Comparison of ENCODE assay signal across 20 cellular contexts in genomic region chr17:80667462-80668277, GRCh38.
A peak's percentile ranks its signal among the peaks of the same experiment; 100 is the strongest.
DNase-seq lines count a peak whose midpoint lies in the region; ATAC-seq lines count a peak whose summit lies in the region.
"Had no signal": no experiment of that assay in that cellular context is flagged by ENCODE, and none has a peak within 500 bp of the region (broad histone marks: within the 10 kb centered on the region; RNA-seq: fewer than 3 reads in every experiment).

No MANE protein-coding gene starts in this region.

- no peak overlapping the region for H3K27ac Mint-ChIP-seq in activated T-cell treated with anti-CD3 and anti-CD28 coated beads, Interleukin-2, amount 50 U/mL, for 72 hours
- no peak overlapping the region for H3K27ac Mint-ChIP-seq in activated T-cell treated with anti-CD3 and anti-CD28 coated beads, Interleukin-2, amount 50 U/mL, for 24 hours
- H3K27ac Mint-ChIP-seq in activated T-helper 2 cell treated with anti-CD3 and anti-CD28 coated beads, Interferon-gamma antibody, Interleukin-2, Interleukin-4, amounts not matched to agents 10 μg/mL and 5 μg/mL and 100 μg/mL, durations not matched to agents 14 hours and 24 hours and 36 hours: peak overlapping the region; percentile 58
- H3K27ac Mint-ChIP-seq in stimulated activated effector memory CD8-positive, alpha-beta T cell treated with anti-CD3 and anti-CD28 coated beads, Interleukin-12 subunit alpha, Interleukin-12 subunit beta, amount 100 ng/mL, for 72 hours: peak overlapping the region; percentile 58

- H3K27me3 Mint-ChIP-seq in activated T-cell treated with anti-CD3 and anti-CD28 coated beads, Interleukin-2, amount 50 U/mL, for 72 hours (ENCODE audit: low read depth): no peaks in the 10 kb centered on the region
- no peaks in the 10 kb centered on the region for H3K27me3 Mint-ChIP-seq in activated T-cell treated with anti-CD3 and anti-CD28 coated beads, Interleukin-2, amount 50 U/mL, for 24 hours
- no peaks in the 10 kb centered on the region for H3K27me3 Mint-ChIP-seq in activated T-helper 2 cell treated with anti-CD3 and anti-CD28 coated beads, Interferon-gamma antibody, Interleukin-2, Interleukin-4, amounts not matched to agents 10 μg/mL and 5 μg/mL and 100 μg/mL, durations not matched to agents 14 hours and 24 hours and 36 hours (ENCODE audit: low read depth)

- peak overlapping the region; percentile 97 for H3K27ac ChIP-seq in KOPT-K1 (ENCODE audit: low read depth, low read length, poor library complexity, severe bottlenecking)
- H3K27ac ChIP-seq: C4-2B had no signal

- peak overlapping the region; percentile 42 to 45 for H3K4me3 Mint-ChIP-seq in activated T-cell treated with anti-CD3 and anti-CD28 coated beads, Interleukin-2, amount 50 U/mL, for 72 hours
- H3K4me3 Mint-ChIP-seq in activated T-cell treated with anti-CD3 and anti-CD28 coated beads, Interleukin-2, amount 50 U/mL, for 24 hours: no peak overlapping the region
- H3K4me3 Mint-ChIP-seq in activated T-helper 2 cell treated with anti-CD3 and anti-CD28 coated beads, Interferon-gamma antibody, Interleukin-2, Interleukin-4, amounts not matched to agents 10 μg/mL and 5 μg/mL and 100 μg/mL, durations not matched to agents 14 hours and 24 hours and 36 hours (ENCODE audit: low read depth): peak overlapping the region; percentile 9
- H3K4me3 Mint-ChIP-seq in stimulated activated effector memory CD8-positive, alpha-beta T cell treated with anti-CD3 and anti-CD28 coated beads, Interleukin-12 subunit alpha, Interleukin-12 subunit beta, amount 100 ng/mL, for 72 hours: no peak overlapping the region
- H3K4me3 Mint-ChIP-seq: activated T-cell treated with anti-CD3 and anti-CD28 coated beads, Interleukin-2, amount 50 U/mL, for 4 hours had no signal

- H3K9me3 Mint-ChIP-seq in activated T-cell treated with anti-CD3 and anti-CD28 coated beads, Interleukin-2, amount 50 U/mL, for 72 hours: no peaks in the 10 kb centered on the region
- no peaks in the 10 kb centered on the region for H3K9me3 Mint-ChIP-seq in activated T-cell treated with anti-CD3 and anti-CD28 coated beads, Interleukin-2, amount 50 U/mL, for 24 hours
- no peaks in the 10 kb centered on the region for H3K9me3 Mint-ChIP-seq in activated T-helper 2 cell treated with anti-CD3 and anti-CD28 coated beads, Interferon-gamma antibody, Interleukin-2, Interleukin-4, amounts not matched to agents 10 μg/mL and 5 μg/mL and 100 μg/mL, durations not matched to agents 14 hours and 24 hours and 36 hours
- no peaks in the 10 kb centered on the region for H3K9me3 Mint-ChIP-seq in stimulated activated effector memory CD8-positive, alpha-beta T cell treated with anti-CD3 and anti-CD28 coated beads, Interleukin-12 subunit alpha, Interleukin-12 subunit beta, amount 100 ng/mL, for 72 hours
- H3K9me3 Mint-ChIP-seq: activated T-cell treated with anti-CD3 and anti-CD28 coated beads, Interleukin-2, amount 50 U/mL, for 4 hours had no signal

- peaks cover 7% of the 10 kb centered on the region; the same call in 1 of the 2 replicates for H3K36me3 ChIP-seq in KOPT-K1 (ENCODE audit: insufficient read depth, low read length)
- H3K36me3 ChIP-seq: HAP-1 had no signal

- peaks cover 79% of the 10 kb centered on the region for H3K4me1 Mint-ChIP-seq in activated T-cell treated with anti-CD3 and anti-CD28 coated beads, Interleukin-2, amount 50 U/mL, for 72 hours (ENCODE audit: low read depth)
- peaks cover 76% of the 10 kb centered on the region for H3K4me1 Mint-ChIP-seq in activated T-cell treated with anti-CD3 and anti-CD28 coated beads, Interleukin-2, amount 50 U/mL, for 24 hours (ENCODE audit: low read depth)
- H3K4me1 Mint-ChIP-seq in activated T-helper 2 cell treated with anti-CD3 and anti-CD28 coated beads, Interferon-gamma antibody, Interleukin-2, Interleukin-4, amounts not matched to agents 10 μg/mL and 5 μg/mL and 100 μg/mL, durations not matched to agents 14 hours and 24 hours and 36 hours (ENCODE audit: low read depth): peaks cover 73% of the 10 kb centered on the region
- peaks cover 81% of the 10 kb centered on the region for H3K4me1 Mint-ChIP-seq in stimulated activated effector memory CD8-positive, alpha-beta T cell treated with anti-CD3 and anti-CD28 coated beads, Interleukin-12 subunit alpha, Interleukin-12 subunit beta, amount 100 ng/mL, for 72 hours

- intact Hi-C loops in activated T-helper 2 cell treated with anti-CD3 and anti-CD28 coated beads, Interferon-gamma antibody, Interleukin-2, Interleukin-4, amounts not matched to agents 10 μg/mL and 5 μg/mL and 100 μg/mL, durations not matched to agents 14 hours and 24 hours and 36 hours (cut with micrococcal nuclease): no loop called here

- H3K9me3 ChIP-seq in KOPT-K1 (ENCODE audit: insufficient read depth, low read length, poor library complexity, severe bottlenecking): no peaks in the 10 kb centered on the region
- H3K9me3 ChIP-seq: HAP-1 had no signal

- peak in 1 of 2 donors; percentile 16 for DNase-seq in activated T-cell treated with anti-CD3 and anti-CD28 coated beads, Interleukin-2, amount 50 U/mL, for 72 hours
- DNase-seq in activated T-cell treated with anti-CD3 and anti-CD28 coated beads, Interleukin-2, amount 50 U/mL, for 24 hours: no peak
- DNase-seq in activated T-helper 2 cell treated with anti-CD3 and anti-CD28 coated beads, Interferon-gamma antibody, Interleukin-2, Interleukin-4, amounts not matched to agents 10 μg/mL and 5 μg/mL and 100 μg/mL, durations not matched to agents 14 hours and 24 hours and 36 hours (ENCODE audit: low spot score): no peak
- no peak for DNase-seq in stimulated activated effector memory CD8-positive, alpha-beta T cell treated with anti-CD3 and anti-CD28 coated beads, Interleukin-12 subunit alpha, Interleukin-12 subunit beta, amount 100 ng/mL, for 72 hours (ENCODE audit: low spot score in 2 of 2)
- DNase-seq in stimulated activated naive CD4-positive, alpha-beta T cell treated with Interleukin-2 at 50 U/mL for 16 hours (lab: John Stamatoyannopoulos, UW): no peak
- DNase-seq in NCI-H1436 (lab: John Stamatoyannopoulos, UW) (no peak), dedifferentiated amniotic fluid mesenchymal stem cell (ENCODE audit: extremely low spot score) (no peak)
- DNase-seq: activated T-cell treated with anti-CD3 and anti-CD28 coated beads, Interleukin-2, amount 50 U/mL, for 4 hours; cerebellar nuclear complex; DMS53; effector CD8-positive, alpha-beta T cell; midbrain; MM.1S; NCI-H187; NCI-H774; stimulated activated CD4-positive, alpha-beta T cell treated with anti-CD3 and anti-CD28 coated beads, Interleukin-4, amount 100 ng/mL, for 24 hours; T1000 had no signal

- peaks cover 4 to 15% of the 10 kb centered on the region in 2 donors for H3K36me3 Mint-ChIP-seq in activated T-cell treated with anti-CD3 and anti-CD28 coated beads, Interleukin-2, amount 50 U/mL, for 72 hours (ENCODE audit: insufficient read depth in 2 of 2)
- peaks cover 28% of the 10 kb centered on the region for H3K36me3 Mint-ChIP-seq in activated T-cell treated with anti-CD3 and anti-CD28 coated beads, Interleukin-2, amount 50 U/mL, for 24 hours (ENCODE audit: low read depth)
- H3K36me3 Mint-ChIP-seq in activated T-helper 2 cell treated with anti-CD3 and anti-CD28 coated beads, Interferon-gamma antibody, Interleukin-2, Interleukin-4, amounts not matched to agents 10 μg/mL and 5 μg/mL and 100 μg/mL, durations not matched to agents 14 hours and 24 hours and 36 hours (ENCODE audit: low read depth): peaks cover 51% of the 10 kb centered on the region
- H3K36me3 Mint-ChIP-seq in stimulated activated effector memory CD8-positive, alpha-beta T cell treated with anti-CD3 and anti-CD28 coated beads, Interleukin-12 subunit alpha, Interleukin-12 subunit beta, amount 100 ng/mL, for 72 hours: peaks cover 6% of the 10 kb centered on the region

- ATAC-seq in activated T-cell treated with anti-CD3 and anti-CD28 coated beads, Interleukin-2, amount 50 U/mL, for 72 hours (replicated peaks in 1 of 2): peak in 1 of 2 donors; percentile 36
- no peak for ATAC-seq in stimulated activated effector memory CD8-positive, alpha-beta T cell treated with anti-CD3 and anti-CD28 coated beads, Interleukin-12 subunit alpha, Interleukin-12 subunit beta, amount 100 ng/mL, for 72 hours
- ATAC-seq: activated T-cell treated with anti-CD3 and anti-CD28 coated beads, Interleukin-2, amount 50 U/mL, for 4 hours had no signal

Comparison
In these comparisons a context has a peak if more than half of its experiments do, and no peak if none do; other contexts are left out.
1. H3K4me3 Mint-ChIP-seq: peak in activated T-cell treated with anti-CD3 and anti-CD28 coated beads, Interleukin-2, amount 50 U/mL, for 72 hours (2 of 2) and activated T-helper 2 cell treated with anti-CD3 and anti-CD28 coated beads, Interferon-gamma antibody, Interleukin-2, Interleukin-4, amounts not matched to agents 10 μg/mL and 5 μg/mL and 100 μg/mL, durations not matched to agents 14 hours and 24 hours and 36 hours (single experiment); none in activated T-cell treated with anti-CD3 and anti-CD28 coated beads, Interleukin-2, amount 50 U/mL, for 24 hours (single experiment) and stimulated activated effector memory CD8-positive, alpha-beta T cell treated with anti-CD3 and anti-CD28 coated beads, Interleukin-12 subunit alpha, Interleukin-12 subunit beta, amount 100 ng/mL, for 72 hours (single experiment).
2. H3K27ac Mint-ChIP-seq: peak in activated T-helper 2 cell treated with anti-CD3 and anti-CD28 coated beads, Interferon-gamma antibody, Interleukin-2, Interleukin-4, amounts not matched to agents 10 μg/mL and 5 μg/mL and 100 μg/mL, durations not matched to agents 14 hours and 24 hours and 36 hours (single experiment) and stimulated activated effector memory CD8-positive, alpha-beta T cell treated with anti-CD3 and anti-CD28 coated beads, Interleukin-12 subunit alpha, Interleukin-12 subunit beta, amount 100 ng/mL, for 72 hours (single experiment); none in activated T-cell treated with anti-CD3 and anti-CD28 coated beads, Interleukin-2, amount 50 U/mL, for 72 hours (single experiment) and activated T-cell treated with anti-CD3 and anti-CD28 coated beads, Interleukin-2, amount 50 U/mL, for 24 hours (single experiment).